ENCODE assay signal across 8 cellular contexts in the genomic region with DNA sequence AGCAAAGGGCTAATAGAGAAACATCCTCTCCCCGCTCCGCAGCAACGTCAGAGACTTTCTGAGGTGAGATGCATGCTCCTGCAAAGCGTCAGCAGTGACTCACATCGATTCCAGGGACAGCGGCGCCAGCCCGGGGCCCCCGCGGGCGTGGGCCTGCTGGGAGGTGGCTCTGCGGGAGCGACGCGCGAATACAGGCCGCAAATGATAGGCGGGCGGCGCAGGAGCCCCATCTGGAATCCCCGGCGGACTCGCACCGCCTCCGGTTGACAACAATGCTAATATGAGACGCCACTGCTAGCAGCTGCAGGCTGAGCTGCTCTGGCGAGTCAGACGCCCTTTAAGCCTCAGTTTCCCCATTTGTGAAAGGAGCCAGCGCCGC. TPM values are rescaled to one million over a fixed set of nuclear protein-coding genes. Genes with fewer than 3 reads are reported as not detected.
DNase-seq lines count a peak whose midpoint lies in the region; ATAC-seq, FAIRE-seq and TF ChIP-seq lines count a peak whose summit lies in the region.

No MANE protein-coding gene starts in this region.

- no peaks in the 10 kb centered on the region; a peak in 1 of 5 replicates for H3K27me3 ChIP-seq in HepG2 (ENCODE audit: control insufficient read depth in 1 of 2, insufficient read depth in 2 of 2, low read length in 2 of 2)

- peak overlapping the region; percentile 94 for H3K9ac ChIP-seq in HepG2 (ENCODE audit: insufficient read depth, low read depth, low read length)

- peaks cover 28% of the 10 kb centered on the region for H3K79me2 ChIP-seq in HepG2 (ENCODE audit: insufficient read depth, low read length)

- in situ Hi-C loops in HepG2 (cut with HindIII; ENCODE audit: extremely low pct_ligation_motif_present, low pct_unique_long_range_greater_than_20kb): no loop called here

- peak overlapping the region; percentile 98 for H3K4me2 ChIP-seq in HepG2 (ENCODE audit: low read depth, low read length)

- H3K36me3 ChIP-seq in HepG2 (replicated peaks in 1 of 2; ENCODE audit: control insufficient read depth in 1 of 2, insufficient read depth in 2 of 2, low read length in 2 of 2): peaks cover 4 to 24% of the 10 kb centered on the region in 2 experiments

- no peaks in the 10 kb centered on the region for H4K20me1 ChIP-seq in HepG2 (ENCODE audit: insufficient read depth, low read length)

- no peak for TF ChIP-seq RAD21 in HepG2 (CRISPR knock-in tag; IDR thresholded peaks at IDR 0.05)

- peak; percentile 51 for ATAC-seq in HepG2

- H3K4me3 ChIP-seq in coronary artery (peak overlapping the region; percentile 92), HepG2 (replicated peaks in 1 of 3; ENCODE audit: insufficient read depth in 1 of 3, low read depth in 2 of 3, low read length in 3 of 3) (peak overlapping the region; percentile 97 to 100 (median 98))

- H3K9me3 ChIP-seq in HepG2 (ENCODE audit: low read length): no peaks in the 10 kb centered on the region

- DNase-seq in COLO668 (lab: John Stamatoyannopoulos, UW; ENCODE audit: unreplicated experiment) (peak; percentile 82), H54 (ENCODE audit: insufficient read length, low spot score) (peak; percentile 77), NCI-H146 (lab: John Stamatoyannopoulos, UW) (peak; percentile 74), coronary artery (ENCODE audit: low spot score) (peak; percentile 79), HepG2 (ENCODE audit: low spot score) (peak; percentile 56), hippocampal formation (lab: John Stamatoyannopoulos, UW) (no peak)
- DNase-seq in activated CD4-positive, alpha-beta T cell treated with anti-CD3 and anti-CD28 coated beads for 48 hours: peak; percentile 94
- peak; percentile 87 for DNase-seq in stimulated activated CD4-positive, alpha-beta T cell treated with anti-CD3 and anti-CD28 coated beads, Interleukin-4, amount 100 ng/mL, for 1 hour

- peaks cover 52% of the 10 kb centered on the region for H3K4me1 ChIP-seq in HepG2 (ENCODE audit: insufficient read depth, low read length)

- POLR2A ChIA-PET in HepG2 (lab: Yijun Ruan, JAX): interaction anchor here (0.7 to 6.0 kb wide), 12 partner anchors 12 to 334 kb away, joined by 3 to 49 read pairs (median 5); partner anchors contain the start of genes ACO2, CHADL, PHF5A and RBX1

- TF ChIP-seq EP300 in HepG2 (IDR thresholded peaks at IDR 0.05; ENCODE audit: low read depth in 2 of 2, low read length in 2 of 2) (no peak), HepG2 (CRISPR knock-in tag; IDR thresholded peaks at IDR 0.05; ENCODE audit: borderline replicate concordance) (no peak)

- intact Hi-C loops in HepG2 (cut with micrococcal nuclease; ENCODE audit: unreplicated experiment): loop anchor here (5.0 to 10.0 kb wide), 2 partner anchors 48 to 159 kb away; partner anchors contain the start of gene TOB2

- FAIRE-seq in H54 (lab: Jason Lieb, UNC) (no peak), HepG2 (lab: Jason Lieb, UNC) (no peak)

- TSS peak; percentile 64 for BruUV-seq in HepG2 (replicated peaks; lab: Mats Ljungman, UMichigan)

- no peak for TF ChIP-seq POLR2A in H54 (IDR thresholded peaks at IDR 0.05; ENCODE audit: low read depth, low read length)
- TF ChIP-seq POLR2A in HepG2 (IDR thresholded peaks at IDR 0.05; ENCODE audit: insufficient read depth in 1 of 2, low read depth in 2 of 2, low read length in 2 of 2): peak in 1 of 2 experiments; percentile 26; a peak in 2 of 4 replicates

- CTCF ChIA-PET in HepG2 (lab: Yijun Ruan, JAX; ENCODE audit: low intra/inter-chr PET ratio, low total read pairs): no interaction called here

- no peak overlapping the region for H2AFZ ChIP-seq in HepG2 (ENCODE audit: low read length)

- TF ChIP-seq CTCF in coronary artery (IDR thresholded peaks at IDR 0.05): no peak
- no peak for TF ChIP-seq CTCF in HepG2 (CRISPR knock-in tag; IDR thresholded peaks at IDR 0.05)

- H3K27ac ChIP-seq in coronary artery (peak overlapping the region; percentile 54 to 85), HepG2 (ENCODE audit: extremely low read length, insufficient read depth, low read length) (peak overlapping the region; percentile 88)

- WGBS in HepG2 (ENCODE audit: low lambda C conversion rate): no CpG with 5 or more reads among the region's 30 CpGs

TF ChIP-seq in HepG2, 621 proteins besides CTCF, POLR2A, EP300 and RAD21 (continues in another document):
- no peak for TF ChIP-seq FIP1L1 (IDR thresholded peaks at IDR 0.05; ENCODE audit: borderline replicate concordance, insufficient read depth, low read depth, low read length)
- TF ChIP-seq ZNF501 (CRISPR knock-in tag; IDR thresholded peaks at IDR 0.05): 0 out of 2 replicates have a peak, but pooled peaks have one; percentile 4

RNA-seq across cellular contexts. Expression of gene RANGAP1, which starts 0.6 kb away (rescaled TPM):
- total RNA-seq in HepG2 (2016; rRNA removed; fragmentation: Illumina TruSeq; extraction: Trizol): 71.7 and 83.9 TPM in 2 replicates
- 10.6 and 11.9 TPM in 2 replicates for total RNA-seq in HepG2 (2016; cell fraction: cytosol; rRNA removed; fragmentation: Illumina TruSeq; extraction: Trizol; ENCODE audit: low read depth)
- 66.9 and 83.1 TPM in 2 replicates for total RNA-seq in HepG2 (2016; cell fraction: insoluble cytoplasmic fraction; rRNA removed; fragmentation: Illumina TruSeq; extraction: Trizol)
- 28.4 and 30.2 TPM in 2 replicates for total RNA-seq in HepG2 (2016; cell fraction: membrane; rRNA removed; fragmentation: Illumina TruSeq; extraction: Trizol)
- total RNA-seq in HepG2 (2016; cell fraction: nucleus; rRNA removed; fragmentation: Illumina TruSeq; extraction: Trizol): 45.7 and 49.7 TPM in 2 replicates
- 51.8 and 53.8 TPM in 2 replicates for polyA plus RNA-seq in HepG2 (2011; rRNA removed)
- 40.4 and 58.2 TPM in 2 replicates for polyA plus RNA-seq in HepG2 (2011; cell fraction: cytosol; rRNA removed)
- polyA plus RNA-seq in HepG2 (2011; cell fraction: nucleus; rRNA removed): 108 and 147 TPM in 2 replicates
- 34.5 and 50.8 TPM in 2 replicates for polyA plus RNA-seq in HepG2 (2012)
- polyA plus RNA-seq in HepG2 (2016; cell fraction: cytosol; fragmentation: Illumina TruSeq; extraction: Trizol; ENCODE audit: low read depth): 5.9 TPM in 2 replicates
- polyA plus RNA-seq in HepG2 (2016; cell fraction: insoluble cytoplasmic fraction; fragmentation: Illumina TruSeq; extraction: Trizol; ENCODE audit: low read depth): 56.5 and 66.2 TPM in 2 replicates
- 13.7 and 14.7 TPM in 2 replicates for polyA plus RNA-seq in HepG2 (2016; cell fraction: membrane; fragmentation: Illumina TruSeq; extraction: Trizol; ENCODE audit: low read depth)
- polyA plus RNA-seq in HepG2 (2016; cell fraction: nucleus; fragmentation: Illumina TruSeq; extraction: Trizol; ENCODE audit: insufficient read depth, low read depth): 86.6 and 97.6 TPM in 2 replicates
- 97.7 and 166 TPM in 2 replicates for polyA minus RNA-seq in HepG2 (2011; rRNA and poly(A)+ RNA removed; ENCODE audit: low replicate concordance)
- polyA minus RNA-seq in HepG2 (2011; cell fraction: cytosol; rRNA and poly(A)+ RNA removed): 35.8 and 36.2 TPM in 2 replicates
- polyA minus RNA-seq in HepG2 (2011; cell fraction: nucleus; rRNA and poly(A)+ RNA removed): 23.8 and 25.0 TPM in 2 replicates

RNA-seq across cellular contexts. Expression of gene ZC3H7B, which starts 15.9 kb away (rescaled TPM):
- 30.6 and 37.2 TPM in 2 replicates for total RNA-seq in HepG2 (2016; rRNA removed; fragmentation: Illumina TruSeq; extraction: Trizol)
- 3.6 and 4.3 TPM in 2 replicates for total RNA-seq in HepG2 (2016; cell fraction: cytosol; rRNA removed; fragmentation: Illumina TruSeq; extraction: Trizol; ENCODE audit: low read depth)
- 25.9 and 37.4 TPM in 2 replicates for total RNA-seq in HepG2 (2016; cell fraction: insoluble cytoplasmic fraction; rRNA removed; fragmentation: Illumina TruSeq; extraction: Trizol)
- 19.5 and 20.9 TPM in 2 replicates for total RNA-seq in HepG2 (2016; cell fraction: membrane; rRNA removed; fragmentation: Illumina TruSeq; extraction: Trizol)
- total RNA-seq in HepG2 (2016; cell fraction: nucleus; rRNA removed; fragmentation: Illumina TruSeq; extraction: Trizol): 24.4 and 29.2 TPM in 2 replicates
- polyA plus RNA-seq in HepG2 (2011; rRNA removed): 26.4 and 36.2 TPM in 2 replicates
- 17.5 and 23.0 TPM in 2 replicates for polyA plus RNA-seq in HepG2 (2011; cell fraction: cytosol; rRNA removed)
- polyA plus RNA-seq in HepG2 (2011; cell fraction: nucleus; rRNA removed): 61.9 and 71.8 TPM in 2 replicates
- polyA plus RNA-seq in HepG2 (2012): 29.1 and 32.8 TPM in 2 replicates
- 2.2 and 2.6 TPM in 2 replicates for polyA plus RNA-seq in HepG2 (2016; cell fraction: cytosol; fragmentation: Illumina TruSeq; extraction: Trizol; ENCODE audit: low read depth)
- 29.8 and 37.7 TPM in 2 replicates for polyA plus RNA-seq in HepG2 (2016; cell fraction: insoluble cytoplasmic fraction; fragmentation: Illumina TruSeq; extraction: Trizol; ENCODE audit: low read depth)
- 11.2 and 13.2 TPM in 2 replicates for polyA plus RNA-seq in HepG2 (2016; cell fraction: membrane; fragmentation: Illumina TruSeq; extraction: Trizol; ENCODE audit: low read depth)
- polyA plus RNA-seq in HepG2 (2016; cell fraction: nucleus; fragmentation: Illumina TruSeq; extraction: Trizol; ENCODE audit: insufficient read depth, low read depth): 57.8 and 58.1 TPM in 2 replicates
- 22.0 and 41.9 TPM in 2 replicates for polyA minus RNA-seq in HepG2 (2011; rRNA and poly(A)+ RNA removed; ENCODE audit: low replicate concordance)
- 19.4 and 19.8 TPM in 2 replicates for polyA minus RNA-seq in HepG2 (2011; cell fraction: cytosol; rRNA and poly(A)+ RNA removed)
- polyA minus RNA-seq in HepG2 (2011; cell fraction: nucleus; rRNA and poly(A)+ RNA removed): 14.5 and 18.0 TPM in 2 replicates

RNA-seq across cellular contexts. Expression of gene CHADL, which starts 44.7 kb away (rescaled TPM):
- total RNA-seq in HepG2 (2016; rRNA removed; fragmentation: Illumina TruSeq; extraction: Trizol): 2.9 and 8.1 TPM in 2 replicates
- 0.88 and 1.3 TPM in 2 replicates for total RNA-seq in HepG2 (2016; cell fraction: cytosol; rRNA removed; fragmentation: Illumina TruSeq; extraction: Trizol; ENCODE audit: low read depth)
- total RNA-seq in HepG2 (2016; cell fraction: insoluble cytoplasmic fraction; rRNA removed; fragmentation: Illumina TruSeq; extraction: Trizol): 2.9 and 8.3 TPM in 2 replicates
- 1.6 and 1.8 TPM in 2 replicates for total RNA-seq in HepG2 (2016; cell fraction: membrane; rRNA removed; fragmentation: Illumina TruSeq; extraction: Trizol)
- total RNA-seq in HepG2 (2016; cell fraction: nucleus; rRNA removed; fragmentation: Illumina TruSeq; extraction: Trizol): 6.1 TPM in 2 replicates
- polyA plus RNA-seq in HepG2 (2011; rRNA removed): 2.8 and 6.1 TPM in 2 replicates
- polyA plus RNA-seq in HepG2 (2011; cell fraction: cytosol; rRNA removed): 2.6 and 5.3 TPM in 2 replicates
- 7.4 and 7.5 TPM in 2 replicates for polyA plus RNA-seq in HepG2 (2011; cell fraction: nucleus; rRNA removed)
- 1.9 and 2.5 TPM in 2 replicates for polyA plus RNA-seq in HepG2 (2012)
- 0.71 and 1.1 TPM in 2 replicates for polyA plus RNA-seq in HepG2 (2016; cell fraction: cytosol; fragmentation: Illumina TruSeq; extraction: Trizol; ENCODE audit: low read depth)
- 2.5 and 3.1 TPM in 2 replicates for polyA plus RNA-seq in HepG2 (2016; cell fraction: insoluble cytoplasmic fraction; fragmentation: Illumina TruSeq; extraction: Trizol; ENCODE audit: low read depth)
- polyA plus RNA-seq in HepG2 (2016; cell fraction: membrane; fragmentation: Illumina TruSeq; extraction: Trizol; ENCODE audit: low read depth): 0.88 and 1.5 TPM in 2 replicates
- 9.0 and 10.9 TPM in 2 replicates for polyA plus RNA-seq in HepG2 (2016; cell fraction: nucleus; fragmentation: Illumina TruSeq; extraction: Trizol; ENCODE audit: insufficient read depth, low read depth)
- 0.07 and 3.2 TPM in 2 replicates for polyA minus RNA-seq in HepG2 (2011; rRNA and poly(A)+ RNA removed; ENCODE audit: low replicate concordance)
- polyA minus RNA-seq in HepG2 (2011; cell fraction: cytosol; rRNA and poly(A)+ RNA removed): 2.1 and 2.4 TPM in 2 replicates
- 2.6 and 3.9 TPM in 2 replicates for polyA minus RNA-seq in HepG2 (2011; cell fraction: nucleus; rRNA and poly(A)+ RNA removed)

Comparison
In these comparisons a context has a peak if more than half of its experiments do, and no peak if none do; other contexts are left out.
1. DNase-seq: peak in COLO668 (single experiment), H54 (single experiment), NCI-H146 (single experiment), activated CD4-positive, alpha-beta T cell treated with anti-CD3 and anti-CD28 coated beads for 48 hours (single experiment), coronary artery (single experiment), HepG2 (single experiment) and stimulated activated CD4-positive, alpha-beta T cell treated with anti-CD3 and anti-CD28 coated beads, Interleukin-4, amount 100 ng/mL, for 1 hour (single experiment); none in hippocampal formation (0 of 2).